10 cellular contexts compared by ENCODE assay signal in the genomic region with DNA sequence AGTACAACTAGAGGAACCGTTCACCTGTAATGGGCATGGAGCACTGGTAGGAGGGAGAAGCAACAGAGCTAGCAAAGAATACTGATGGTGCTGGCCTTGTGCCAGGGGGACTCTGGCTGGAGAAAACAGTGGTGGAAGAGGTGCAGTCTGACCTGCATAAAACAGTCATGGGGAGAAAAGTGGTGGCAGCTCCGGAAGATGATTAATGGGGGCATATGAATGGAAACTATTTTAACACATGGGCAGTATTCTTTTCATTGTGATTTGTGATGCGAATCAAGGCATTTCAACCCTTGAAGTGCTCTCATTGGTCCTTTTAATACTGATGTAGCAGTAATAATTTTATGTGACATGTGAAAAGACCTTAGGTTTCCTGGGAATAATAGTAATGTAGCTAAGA.
A peak's percentile ranks its signal among the peaks of the same experiment; 100 is the strongest.
DNase-seq lines count a peak whose midpoint lies in the region; ATAC-seq, FAIRE-seq and TF ChIP-seq lines count a peak whose summit lies in the region.
"Had no signal": no experiment of that assay in that cellular context is flagged by ENCODE, and none has a peak within 500 bp of the region (broad histone marks: within the 10 kb centered on the region; RNA-seq: fewer than 3 reads in every experiment).

No MANE protein-coding gene starts in this region.

- no peak overlapping the region for H3K4me3 Mint-ChIP-seq in MCF 10A (ENCODE audit: unreplicated experiment)
- no peak overlapping the region for H3K4me3 Mint-ChIP-seq in activated T-cell treated with anti-CD3 and anti-CD28 coated beads, Interleukin-2, amount 50 U/mL, for 4 hours

- no peak for TF ChIP-seq POLR2A in breast epithelium (IDR thresholded peaks at IDR 0.05)
- no peak for TF ChIP-seq POLR2A in endothelial cell of umbilical vein (IDR thresholded peaks at IDR 0.05; ENCODE audit: low read depth, low read length)
- no peak for TF ChIP-seq POLR2A in vagina (IDR thresholded peaks at IDR 0.05)

- no peaks in the 10 kb centered on the region for H3K27me3 Mint-ChIP-seq in MCF 10A (ENCODE audit: insufficient read depth, unreplicated experiment)
- H3K27me3 Mint-ChIP-seq in activated T-cell treated with anti-CD3 and anti-CD28 coated beads, Interleukin-2, amount 50 U/mL, for 4 hours (ENCODE audit: low read depth), result no peaks in the 10 kb centered on the region

- intact Hi-C loops in MCF 10A (cut with micrococcal nuclease) (no loop called here), breast epithelium (cut with DNase I; ENCODE audit: low total_unique reads) (no loop called here), endothelial cell of umbilical vein (cut with micrococcal nuclease) (loop anchor here (2.0 to 5.0 kb wide), 2 partner anchors 65 to 221 kb away; no protein-coding TSS in a partner anchor), vagina (cut with DNase I) (no loop called here)

- peaks cover 11% of the 10 kb centered on the region for H3F3A ChIP-seq in smooth muscle cell (ENCODE audit: low read depth)

- H4K20me1 ChIP-seq in endothelial cell of umbilical vein (replicated peaks; ENCODE audit: control insufficient read depth, extremely low read depth, insufficient read depth, low read length) (no peaks in the 10 kb centered on the region), smooth muscle cell (ENCODE audit: low read depth) (no peaks in the 10 kb centered on the region)

- peaks cover 14% of the 10 kb centered on the region for H3K4me1 Mint-ChIP-seq in MCF 10A (ENCODE audit: insufficient read depth, unreplicated experiment)
- H3K4me1 Mint-ChIP-seq in activated T-cell treated with anti-CD3 and anti-CD28 coated beads, Interleukin-2, amount 50 U/mL, for 4 hours (ENCODE audit: low read depth), result no peaks in the 10 kb centered on the region

- no peaks in the 10 kb centered on the region for H3K9me3 Mint-ChIP-seq in MCF 10A (ENCODE audit: unreplicated experiment)
- H3K9me3 Mint-ChIP-seq in activated T-cell treated with anti-CD3 and anti-CD28 coated beads, Interleukin-2, amount 50 U/mL, for 4 hours, result no peaks in the 10 kb centered on the region

- H3K27ac Mint-ChIP-seq in MCF 10A (ENCODE audit: low read depth, unreplicated experiment), result no peak overlapping the region

- H3K4me3 ChIP-seq in breast epithelium (no peak overlapping the region), endothelial cell of umbilical vein (replicated peaks in 1 of 3; ENCODE audit: insufficient read depth in 1 of 3, low read depth in 1 of 3, low read length in 3 of 3) (peak overlapping the region in 1 of 3 experiments; percentile 29), smooth muscle cell (no peak overlapping the region), vagina (no peak overlapping the region)

- H3K27me3 ChIP-seq in breast epithelium (no peaks in the 10 kb centered on the region), endothelial cell of umbilical vein (ENCODE audit: control insufficient read depth in 2 of 2, insufficient read depth in 2 of 2, low read length in 2 of 2) (no peaks in the 10 kb centered on the region), smooth muscle cell (ENCODE audit: low read depth) (no peaks in the 10 kb centered on the region), vagina (no peaks in the 10 kb centered on the region)

- no peaks in the 10 kb centered on the region for H3K9me3 ChIP-seq in breast epithelium
- no peaks in the 10 kb centered on the region for H3K9me3 ChIP-seq in endothelial cell of umbilical vein (replicated peaks; ENCODE audit: control insufficient read depth, insufficient read depth, low read length)
- H3K9me3 ChIP-seq in smooth muscle cell (replicated peaks; ENCODE audit: low read depth), result no peaks in the 10 kb centered on the region
- no peaks in the 10 kb centered on the region for H3K9me3 ChIP-seq in vagina

- no peak overlapping the region for H3K27ac ChIP-seq in breast epithelium
- peak overlapping the region; percentile 62 for H3K27ac ChIP-seq in endothelial cell of umbilical vein (ENCODE audit: insufficient read depth, low read depth, low read length)
- no peak overlapping the region for H3K27ac ChIP-seq in smooth muscle cell (ENCODE audit: low read depth)
- no peak overlapping the region for H3K27ac ChIP-seq in vagina
- H3K27ac ChIP-seq: KMS-11 had no signal

- TF ChIP-seq CTCF in MCF 10A (IDR thresholded peaks at IDR 0.05; ENCODE audit: unreplicated experiment) (no peak), breast epithelium (IDR thresholded peaks at IDR 0.05) (no peak), endothelial cell of umbilical vein (IDR thresholded peaks at IDR 0.05; ENCODE audit: extremely low read depth in 1 of 2, insufficient read depth in 1 of 2, low read depth in 1 of 2, low read length in 2 of 2) (no peak), smooth muscle cell (IDR thresholded peaks at IDR 0.05; ENCODE audit: borderline replicate concordance, insufficient read depth, poor library complexity, severe bottlenecking) (no peak), vagina (IDR thresholded peaks at IDR 0.05) (no peak)

- no peak for ATAC-seq in activated T-cell treated with anti-CD3 and anti-CD28 coated beads, Interleukin-2, amount 50 U/mL, for 4 hours
- ATAC-seq in GM18867 (IDR thresholded peaks at IDR 0.05; ENCODE audit: unreplicated experiment), result no peak

- no peaks in the 10 kb centered on the region for H3K36me3 Mint-ChIP-seq in MCF 10A (ENCODE audit: insufficient read depth, unreplicated experiment)
- H3K36me3 Mint-ChIP-seq in activated T-cell treated with anti-CD3 and anti-CD28 coated beads, Interleukin-2, amount 50 U/mL, for 4 hours (ENCODE audit: insufficient read depth), result no peaks in the 10 kb centered on the region

- FAIRE-seq in endothelial cell of umbilical vein (lab: Jason Lieb, UNC), result peak; percentile 71

- H2AFZ ChIP-seq in endothelial cell of umbilical vein (ENCODE audit: low read depth, low read length), result no peak overlapping the region
- no peak overlapping the region for H2AFZ ChIP-seq in smooth muscle cell (ENCODE audit: low read depth)

- H3K9ac ChIP-seq in endothelial cell of umbilical vein (replicated peaks; ENCODE audit: extremely low read depth, insufficient read depth, low read length) (no peak overlapping the region), smooth muscle cell (ENCODE audit: low read depth) (no peak overlapping the region)
- H3K9ac ChIP-seq: KMS-11 had no signal

- no TSS peak for BruUV-seq in MCF 10A (replicated peaks; lab: Mats Ljungman, UMichigan)
- BruUV-seq in endothelial cell of umbilical vein (replicated peaks; lab: Mats Ljungman, UMichigan), result no TSS peak

- dilution Hi-C loops in endothelial cell of umbilical vein (cut with MboI; ENCODE audit: extremely low pct_ligation_motif_present, low sequenced_read_pairs), result no loop called here

- no peaks in the 10 kb centered on the region for H3K9me1 ChIP-seq in endothelial cell of umbilical vein (replicated peaks; ENCODE audit: control insufficient read depth, extremely low read depth, insufficient read depth, low read length)

- no peaks in the 10 kb centered on the region for H3K79me2 ChIP-seq in endothelial cell of umbilical vein (ENCODE audit: control insufficient read depth, insufficient read depth, low read length)
- H3K79me2 ChIP-seq in smooth muscle cell (ENCODE audit: low read depth), result no peaks in the 10 kb centered on the region

- H3K4me2 ChIP-seq in endothelial cell of umbilical vein (ENCODE audit: insufficient read depth, low read length), result peak overlapping the region; percentile 79
- H3K4me2 ChIP-seq in smooth muscle cell, result peak overlapping the region; percentile 64
- H3K4me2 ChIP-seq: KMS-11 had no signal

- WGBS in smooth muscle cell (ENCODE audit: low lambda C conversion rate), result 94% methylated on average over 3 of the region's 3 CpGs

- CTCF ChIA-PET in MCF 10A (lab: Yijun Ruan, JAX) (interaction anchor here (0.6 to 0.9 kb wide), 3 partner anchors 45 to 499 kb away, joined by 3 to 4 read pairs (median 3); no protein-coding TSS in a partner anchor), endothelial cell of umbilical vein (lab: Charles Lee) (interaction anchor here (1.0 to 2.8 kb wide), 10 partner anchors 9 to 451 kb away, joined by 3 to 15 read pairs (median 8); no protein-coding TSS in a partner anchor)

- DNase-seq in MCF 10A (ENCODE audit: unreplicated experiment) (peak; percentile 18), breast epithelium (ENCODE audit: low spot score in 2 of 2) (no peak), OCI-M1 (lab: John Stamatoyannopoulos, UW) (peak; percentile 53), endothelial cell of umbilical vein (ENCODE audit: low read depth, low spot score) (peak; percentile 77), smooth muscle cell (lab: John Stamatoyannopoulos, UW; ENCODE audit: unreplicated experiment) (no peak), vagina (ENCODE audit: extremely low spot score in 2 of 2) (no peak)
- no peak for DNase-seq in activated T-cell treated with anti-CD3 and anti-CD28 coated beads, Interleukin-2, amount 50 U/mL, for 4 hours
- DNase-seq: NK-92 treated with Interleukin-12 subunit alpha and Interleukin-12 subunit beta, amount 100 ng/mL, for 24 hours had no signal

- POLR2A ChIA-PET in MCF 10A (lab: Yijun Ruan, JAX), result interaction anchor here (0.6 to 0.7 kb wide), 2 partner anchors 8 to 220 kb away, joined by 3 read pairs; no protein-coding TSS in a partner anchor
- POLR2A ChIA-PET in endothelial cell of umbilical vein (lab: Charles Lee), result no interaction called here

- H3K4me1 ChIP-seq in breast epithelium (peaks cover 0 to 5% of the 10 kb centered on the region in 2 donors), endothelial cell of umbilical vein (ENCODE audit: control insufficient read depth, extremely low read depth, insufficient read depth, low read length) (peaks cover 28% of the 10 kb centered on the region), smooth muscle cell (ENCODE audit: low read depth) (peaks cover 14% of the 10 kb centered on the region), vagina (peaks cover 11% of the 10 kb centered on the region)

- no peaks in the 10 kb centered on the region for H3K36me3 ChIP-seq in breast epithelium
- H3K36me3 ChIP-seq in endothelial cell of umbilical vein (ENCODE audit: control insufficient read depth in 2 of 2, extremely low read depth in 1 of 2, insufficient read depth in 2 of 2, low read length in 2 of 2), result peaks cover 0 to 8% of the 10 kb centered on the region in 2 experiments
- peaks cover 5% of the 10 kb centered on the region for H3K36me3 ChIP-seq in smooth muscle cell (ENCODE audit: low read depth)
- H3K36me3 ChIP-seq in vagina, result no peaks in the 10 kb centered on the region

TF ChIP-seq in endothelial cell of umbilical vein, 7 proteins besides CTCF, POLR2A, EP300 and RAD21 (continues in another document):
- TF ChIP-seq EZH2 (IDR thresholded peaks at IDR 0.05; ENCODE audit: borderline replicate concordance, low read depth, low read length, severe bottlenecking), result no peak
- TF ChIP-seq POLR2AphosphoS5 (IDR thresholded peaks at IDR 0.05; ENCODE audit: insufficient read depth, low read depth, low read length), result no peak
- peak; percentile 66 for TF ChIP-seq FOS (IDR thresholded peaks at IDR 0.05; ENCODE audit: borderline replicate concordance, insufficient read depth, low read length)
- no peak for TF ChIP-seq GATA2 (IDR thresholded peaks at IDR 0.05; ENCODE audit: insufficient read depth, insufficient read length, low read depth, low read length)
- TF ChIP-seq, protein P1, sequence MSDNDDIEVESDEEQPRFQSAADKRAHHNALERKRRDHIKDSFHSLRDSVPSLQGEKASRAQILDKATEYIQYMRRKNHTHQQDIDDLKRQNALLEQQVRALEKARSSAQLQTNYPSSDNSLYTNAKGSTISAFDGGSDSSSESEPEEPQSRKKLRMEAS (IDR thresholded peaks at IDR 0.05; ENCODE audit: insufficient read depth, insufficient read length), result no peak

Comparison
In these comparisons a context has a peak if more than half of its experiments do, and no peak if none do; other contexts are left out.
1. DNase-seq: peak in MCF 10A (single experiment), OCI-M1 (single experiment) and endothelial cell of umbilical vein (single experiment); none in breast epithelium (0 of 2), smooth muscle cell (single experiment), vagina (0 of 2) and activated T-cell treated with anti-CD3 and anti-CD28 coated beads, Interleukin-2, amount 50 U/mL, for 4 hours (single experiment).